ENCODE assay signal across 20 cellular contexts in genomic region chr17:81503619-81504018, GRCh38.
"Had no signal": no experiment of that assay in that cellular context is flagged by ENCODE, and none has a peak within 500 bp of the region (broad histone marks: within the 10 kb centered on the region; RNA-seq: fewer than 3 reads in every experiment).

No MANE protein-coding gene starts in this region.

- ATAC-seq: gastrocnemius medialis; heart right ventricle; left cardiac atrium; left lung; left ventricle myocardium superior; lower lobe of right lung; naive thymus-derived CD4-positive, alpha-beta T cell had no signal

- H3K9me3 ChIP-seq: colonic mucosa, esophagus squamous epithelium, gastrocnemius medialis, left lung, lower lobe of right lung had no signal

- H3K9me3 Mint-ChIP-seq: dendritic cell treated with granulocyte-macrophage colony-stimulating factor and Interleukin-4, amounts not matched to agents 40 ng/mL and 50 ng/mL, for 4 days; naive thymus-derived CD4-positive, alpha-beta T cell had no signal

- H3K4me3 Mint-ChIP-seq: dendritic cell treated with granulocyte-macrophage colony-stimulating factor and Interleukin-4, amounts not matched to agents 40 ng/mL and 50 ng/mL, for 4 days; naive thymus-derived CD4-positive, alpha-beta T cell had no signal

- DNase-seq: colonic mucosa; cortex of kidney; effector memory CD4-positive, alpha-beta T cell; erythroblast; esophagus squamous epithelium; foreskin fibroblast; foreskin melanocyte; gastrocnemius medialis; glutamatergic neuron; head of caudate nucleus; heart right ventricle; hippocampal formation; left cardiac atrium; lower lobe of right lung; mesendoderm; midbrain; naive thymus-derived CD4-positive, alpha-beta T cell had no signal

- H3K27ac Mint-ChIP-seq: dendritic cell treated with granulocyte-macrophage colony-stimulating factor and Interleukin-4, amounts not matched to agents 40 ng/mL and 50 ng/mL, for 4 days; naive thymus-derived CD4-positive, alpha-beta T cell had no signal
